ENCODE assay signal across 18 cellular contexts in genomic region chr4:5198586-5198985, GRCh38.
"Had no signal": no experiment of that assay in that cellular context is flagged by ENCODE, and none has a peak within 500 bp of the region (broad histone marks: within the 10 kb centered on the region; RNA-seq: fewer than 3 reads in every experiment).

No MANE protein-coding gene starts in this region.

- H3K27me3 Mint-ChIP-seq: activated naive CD8-positive, alpha-beta T cell treated with anti-CD3 and anti-CD28 coated beads, Interleukin-2, amount 50 U/mL, for 24 hours; dendritic cell treated with granulocyte-macrophage colony-stimulating factor and Interleukin-4, amounts not matched to agents 40 ng/mL and 50 ng/mL, for 4 days had no signal

- H3K9me3 ChIP-seq: ascending aorta, breast epithelium, psoas muscle, right lobe of liver, upper lobe of left lung had no signal

- H3K27me3 ChIP-seq: ascending aorta, breast epithelium, foreskin keratinocyte, right lobe of liver, upper lobe of left lung had no signal

- H3K4me1 Mint-ChIP-seq: activated naive CD8-positive, alpha-beta T cell treated with anti-CD3 and anti-CD28 coated beads, Interleukin-2, amount 50 U/mL, for 24 hours; activated T-helper 17 cell treated with anti-CD3 and anti-CD28 coated beads, Interleukin-2, amount 50 U/mL, for 72 hours; immature natural killer cell had no signal

- H3K27ac Mint-ChIP-seq: activated naive CD8-positive, alpha-beta T cell treated with anti-CD3 and anti-CD28 coated beads, Interleukin-2, amount 50 U/mL, for 24 hours; activated T-helper 17 cell treated with anti-CD3 and anti-CD28 coated beads, Interleukin-2, amount 50 U/mL, for 72 hours; dendritic cell treated with granulocyte-macrophage colony-stimulating factor and Interleukin-4, amounts not matched to agents 40 ng/mL and 50 ng/mL, for 4 days; immature natural killer cell; nephron had no signal

- H3K4me1 ChIP-seq: ascending aorta, breast epithelium, foreskin keratinocyte, psoas muscle, right lobe of liver, upper lobe of left lung had no signal

- H3K4me3 ChIP-seq: ascending aorta, breast epithelium, psoas muscle, right lobe of liver, smooth muscle cell, upper lobe of left lung had no signal

- DNase-seq: activated CD4-positive, alpha-beta T cell treated with anti-CD3 and anti-CD28 coated beads, Interleukin-2, amount 50 U/mL, for 48 hours; activated naive CD4-positive, alpha-beta T cell treated with Interleukin-2 at 50 U/mL for 16 hours; activated naive CD8-positive, alpha-beta T cell treated with anti-CD3 and anti-CD28 coated beads, Interleukin-2, amount 50 U/mL, for 24 hours; cerebellar nuclear complex; effector memory CD4-positive, alpha-beta T cell; foreskin keratinocyte; glutamatergic neuron; immature natural killer cell; psoas muscle; right lobe of liver; stimulated activated naive CD8-positive, alpha-beta T cell treated with anti-CD3 and anti-CD28 coated beads, Interleukin-15, Interleukin-2, amounts not matched to agents 100 U/mL and 50 U/mL, for 24 hours; upper lobe of left lung had no signal

- ATAC-seq: activated naive CD8-positive, alpha-beta T cell treated with anti-CD3 and anti-CD28 coated beads, Interleukin-2, amount 50 U/mL, for 24 hours; activated T-helper 17 cell treated with anti-CD3 and anti-CD28 coated beads, Interleukin-2, amount 50 U/mL, for 72 hours; foreskin keratinocyte; psoas muscle; right lobe of liver; stimulated activated naive CD8-positive, alpha-beta T cell treated with anti-CD3 and anti-CD28 coated beads, Interleukin-15, Interleukin-2, amounts not matched to agents 100 U/mL and 50 U/mL, for 24 hours had no signal

- H3K4me3 Mint-ChIP-seq: activated naive CD8-positive, alpha-beta T cell treated with anti-CD3 and anti-CD28 coated beads, Interleukin-2, amount 50 U/mL, for 24 hours; activated T-helper 17 cell treated with anti-CD3 and anti-CD28 coated beads, Interleukin-2, amount 50 U/mL, for 72 hours; dendritic cell treated with granulocyte-macrophage colony-stimulating factor and Interleukin-4, amounts not matched to agents 40 ng/mL and 50 ng/mL, for 4 days; immature natural killer cell; nephron had no signal

- H3K9me3 Mint-ChIP-seq: activated naive CD8-positive, alpha-beta T cell treated with anti-CD3 and anti-CD28 coated beads, Interleukin-2, amount 50 U/mL, for 24 hours; activated T-helper 17 cell treated with anti-CD3 and anti-CD28 coated beads, Interleukin-2, amount 50 U/mL, for 72 hours; dendritic cell treated with granulocyte-macrophage colony-stimulating factor and Interleukin-4, amounts not matched to agents 40 ng/mL and 50 ng/mL, for 4 days; immature natural killer cell had no signal

- H3K4me2 ChIP-seq: smooth muscle cell had no signal

- H3K36me3 Mint-ChIP-seq: immature natural killer cell had no signal

- H3K27ac ChIP-seq: ascending aorta, breast epithelium, foreskin keratinocyte, psoas muscle, right lobe of liver, upper lobe of left lung had no signal

- H3K36me3 ChIP-seq: ascending aorta, breast epithelium, right lobe of liver, upper lobe of left lung had no signal
